24 cellular contexts compared by ENCODE assay signal in the genomic region with DNA sequence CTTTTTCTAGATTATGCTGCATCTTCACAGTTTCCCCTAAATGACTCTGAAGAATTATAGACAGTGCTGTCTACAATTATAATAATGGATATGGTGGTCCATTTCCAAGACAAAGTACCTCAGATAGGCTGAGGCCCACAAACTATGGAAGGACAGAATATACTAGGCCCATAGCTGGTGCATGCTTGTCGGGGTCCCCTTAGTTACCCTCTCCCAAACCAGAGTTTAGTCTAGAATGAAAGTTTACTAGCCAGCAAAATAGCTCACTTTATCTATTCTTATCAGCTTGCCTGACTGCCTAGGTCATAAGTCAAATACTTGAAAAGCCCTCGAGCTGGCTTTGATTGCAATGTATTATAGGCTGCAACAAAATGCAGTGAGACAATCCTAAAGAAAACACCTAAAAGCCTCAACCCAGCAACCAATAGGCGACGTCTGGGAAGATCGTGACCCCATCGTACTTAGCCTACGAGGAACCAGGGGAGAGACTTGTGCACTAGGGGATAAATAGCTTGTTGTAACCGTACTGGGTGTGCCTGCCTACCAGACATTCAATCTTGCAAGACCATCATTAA. TPM values are rescaled to one million over a fixed set of nuclear protein-coding genes. Genes with fewer than 3 reads are reported as not detected.
DNase-seq lines count a peak whose midpoint lies in the region; ATAC-seq, FAIRE-seq and TF ChIP-seq lines count a peak whose summit lies in the region.
"Had no signal": no experiment of that assay in that cellular context is flagged by ENCODE, and none has a peak within 500 bp of the region (broad histone marks: within the 10 kb centered on the region; RNA-seq: fewer than 3 reads in every experiment).

No MANE protein-coding gene starts in this region.

- CTCF ChIA-PET in Caco-2 (lab: Charles Lee), result interaction anchor here (0.7 to 1.8 kb wide), 9 partner anchors 42 to 134 kb away, joined by 3 to 8 read pairs (median 4); no protein-coding TSS in a partner anchor
- CTCF ChIA-PET in HEK293 (lab: Yijun Ruan, JAX), result interaction anchor here (0.7 to 1.3 kb wide), 4 partner anchors 42 to 135 kb away, joined by 3 to 4 read pairs (median 3); no protein-coding TSS in a partner anchor
- CTCF ChIA-PET in HepG2 (lab: Yijun Ruan, JAX; ENCODE audit: low intra/inter-chr PET ratio, low total read pairs), result no interaction called here

- H2AFZ ChIP-seq in trophoblast cell (ENCODE audit: insufficient read depth, low read length, poor library complexity) (no peak overlapping the region), HepG2 (ENCODE audit: low read length) (no peak overlapping the region)

- no peak overlapping the region for H3K9ac ChIP-seq in trophoblast cell (ENCODE audit: low read length)
- H3K9ac ChIP-seq in HepG2 (ENCODE audit: insufficient read depth, low read depth, low read length), result no peak overlapping the region

- H4K12ac ChIP-seq in trophoblast cell (ENCODE audit: low read depth, low read length), result no peak overlapping the region

- H3K27ac ChIP-seq in HEK293 (ENCODE audit: extremely low read depth, low read depth, low read length) (0 out of 2 replicates have a peak overlapping the region, but pooled peaks have one; percentile 16), foreskin keratinocyte (peak overlapping the region; percentile 23), trophoblast cell (ENCODE audit: low read depth, low read length) (no peak overlapping the region), HepG2 (ENCODE audit: extremely low read length, insufficient read depth, low read length) (no peak overlapping the region), vagina (no peak overlapping the region)
- H3K27ac ChIP-seq: HL-60 had no signal

- no peak overlapping the region for H4K8ac ChIP-seq in trophoblast cell (ENCODE audit: low read depth, low read length)

- H3K79me2 ChIP-seq in trophoblast cell (ENCODE audit: control insufficient read depth, insufficient read depth, low read length, poor library complexity) (no peaks in the 10 kb centered on the region), HepG2 (ENCODE audit: insufficient read depth, low read length) (no peaks in the 10 kb centered on the region)

- H3K4me1 ChIP-seq in Caco-2 (peaks cover 42% of the 10 kb centered on the region), HEK293 (ENCODE audit: control insufficient read depth, insufficient read depth, low read length) (peaks cover 17% of the 10 kb centered on the region), foreskin keratinocyte (peaks cover 5% of the 10 kb centered on the region), trophoblast cell (ENCODE audit: control insufficient read depth in 1 of 2, insufficient read depth in 2 of 2, low read length in 2 of 2) (peaks cover 2 to 3% of the 10 kb centered on the region in 2 experiments), HepG2 (ENCODE audit: insufficient read depth, low read length) (no peaks in the 10 kb centered on the region), vagina (no peaks in the 10 kb centered on the region)
- H3K4me1 ChIP-seq: BE2C had no signal

- H4K91ac ChIP-seq in trophoblast cell (ENCODE audit: low read depth, low read length), result no peak overlapping the region

- POLR2A ChIA-PET in Caco-2 (lab: Charles Lee), result interaction anchor here (0.6 to 1.4 kb wide), 4 partner anchors 14 to 417 kb away, joined by 4 to 7 read pairs (median 4); a partner anchor contains a TSS
- POLR2A ChIA-PET in HEK293 (lab: Yijun Ruan, JAX), result interaction anchor here (0.6 to 0.7 kb wide), 2 partner anchors 8 to 264 kb away, joined by 3 read pairs; no protein-coding TSS in a partner anchor
- POLR2A ChIA-PET in HepG2 (lab: Yijun Ruan, JAX), result no interaction called here

- H3K27me3 Mint-ChIP-seq in Caco-2 (ENCODE audit: insufficient read depth, unreplicated experiment), result no peaks in the 10 kb centered on the region

- no peak for ATAC-seq in foreskin keratinocyte
- no peak for ATAC-seq in HepG2
- no peak for ATAC-seq in HG03442 (IDR thresholded peaks at IDR 0.05; ENCODE audit: unreplicated experiment)

- H3K9me3 Mint-ChIP-seq in Caco-2 (ENCODE audit: unreplicated experiment), result peaks cover 46% of the 10 kb centered on the region
- H3K9me3 Mint-ChIP-seq: CD8-positive, alpha-beta memory T cell; H9 had no signal

- no peak overlapping the region for H3K4ac ChIP-seq in trophoblast cell (ENCODE audit: low read depth, low read length)

- no peaks in the 10 kb centered on the region for H4K20me1 ChIP-seq in HepG2 (ENCODE audit: insufficient read depth, low read length)

- H3K9me3 ChIP-seq in Caco-2 (peaks cover 13% of the 10 kb centered on the region; the same call in 1 of the 2 replicates), HEK293 (ENCODE audit: control insufficient read depth, insufficient read depth, low read depth, low read length) (no peaks in the 10 kb centered on the region), trophoblast cell (ENCODE audit: insufficient read depth, low read depth, low read length) (peaks cover 2% of the 10 kb centered on the region), HepG2 (ENCODE audit: low read length) (no peaks in the 10 kb centered on the region), vagina (no peaks in the 10 kb centered on the region)
- H3K9me3 ChIP-seq: BE2C had no signal

- H3K14ac ChIP-seq in trophoblast cell (ENCODE audit: low read length), result no peak overlapping the region

- H3K36me3 ChIP-seq in Caco-2 (ENCODE audit: control insufficient read depth, insufficient read depth, low read length) (no peaks in the 10 kb centered on the region), HEK293 (ENCODE audit: control insufficient read depth in 2 of 2, insufficient read depth in 1 of 2, low read length in 2 of 2) (no peaks in the 10 kb centered on the region), trophoblast cell (ENCODE audit: control insufficient read depth in 1 of 2, insufficient read depth in 2 of 2, low read length in 2 of 2) (no peaks in the 10 kb centered on the region), HepG2 (replicated peaks in 1 of 2; ENCODE audit: control insufficient read depth in 1 of 2, insufficient read depth in 2 of 2, low read length in 2 of 2) (no peaks in the 10 kb centered on the region), vagina (no peaks in the 10 kb centered on the region)
- H3K36me3 ChIP-seq: BE2C had no signal

- no peak overlapping the region for H2BK5ac ChIP-seq in trophoblast cell (ENCODE audit: low read depth, low read length, poor library complexity)

- H3K36me3 Mint-ChIP-seq in Caco-2 (ENCODE audit: insufficient read depth, unreplicated experiment), result peaks cover 15% of the 10 kb centered on the region
- H3K36me3 Mint-ChIP-seq: CD4-positive, CD25-positive, alpha-beta regulatory T cell; CD8-positive, alpha-beta memory T cell had no signal

- TF ChIP-seq EP300 in HepG2 (IDR thresholded peaks at IDR 0.05; ENCODE audit: low read depth in 2 of 2, low read length in 2 of 2) (no peak), HepG2 (CRISPR knock-in tag; IDR thresholded peaks at IDR 0.05; ENCODE audit: borderline replicate concordance) (no peak)

- intact Hi-C loops in Caco-2 (cut with micrococcal nuclease; ENCODE audit: unreplicated experiment), result loop anchor here (5.0 kb wide), 2 partner anchors 40 to 120 kb away; no protein-coding TSS in a partner anchor
- intact Hi-C loops in HepG2 (cut with micrococcal nuclease; ENCODE audit: unreplicated experiment), result no loop called here
- intact Hi-C loops in vagina (cut with DNase I), result no loop called here

- H3K79me1 ChIP-seq in trophoblast cell (ENCODE audit: low read length), result peaks cover 2% of the 10 kb centered on the region

- H3K27me3 ChIP-seq in Caco-2 (replicated peaks; ENCODE audit: control insufficient read depth, insufficient read depth, low read length) (no peaks in the 10 kb centered on the region), foreskin keratinocyte (no peaks in the 10 kb centered on the region), trophoblast cell (ENCODE audit: insufficient read depth, low read length) (no peaks in the 10 kb centered on the region), HepG2 (ENCODE audit: control insufficient read depth in 1 of 2, insufficient read depth in 2 of 2, low read length in 2 of 2) (peaks cover 0 to 10% of the 10 kb centered on the region in 2 experiments; a peak in 1 of 5 replicates), vagina (no peaks in the 10 kb centered on the region)

- H3K4me1 Mint-ChIP-seq in Caco-2 (ENCODE audit: low read depth, unreplicated experiment), result peaks cover 45% of the 10 kb centered on the region
- H3K4me1 Mint-ChIP-seq: CD4-positive, CD25-positive, alpha-beta regulatory T cell; CD8-positive, alpha-beta memory T cell had no signal

- H3K27ac Mint-ChIP-seq in Caco-2 (ENCODE audit: unreplicated experiment), result peak overlapping the region; percentile 92
- H3K27ac Mint-ChIP-seq: CD4-positive, CD25-positive, alpha-beta regulatory T cell; CD8-positive, alpha-beta memory T cell; H9 had no signal

- H2BK12ac ChIP-seq in trophoblast cell (ENCODE audit: low read length), result no peak overlapping the region

- no peak overlapping the region for H3K4me2 ChIP-seq in trophoblast cell (ENCODE audit: low read length)
- H3K4me2 ChIP-seq in HepG2 (ENCODE audit: low read depth, low read length), result no peak overlapping the region

- peak overlapping the region; percentile 81 for H3K4me3 Mint-ChIP-seq in Caco-2 (ENCODE audit: unreplicated experiment)
- H3K4me3 Mint-ChIP-seq: CD4-positive, CD25-positive, alpha-beta regulatory T cell; CD8-positive, alpha-beta memory T cell; H9 had no signal

- no peak for FAIRE-seq in HepG2 (lab: Jason Lieb, UNC)
- FAIRE-seq: A204.1, D721Med, G401.6, GM12891, GM19239, H1 had no signal

- H2BK120ac ChIP-seq in trophoblast cell (ENCODE audit: insufficient read depth, low read length, poor library complexity), result no peak overlapping the region

- BruUV-seq in Caco-2 (replicated peaks; lab: Mats Ljungman, UMichigan) (no TSS peak), HepG2 (replicated peaks; lab: Mats Ljungman, UMichigan) (no TSS peak)

- no peak overlapping the region for H3K4me3 ChIP-seq in Caco-2 (ENCODE audit: low read depth, low read length)
- no peak overlapping the region for H3K4me3 ChIP-seq in HEK293 (ENCODE audit: low read depth, low read length)
- no peak overlapping the region for H3K4me3 ChIP-seq in trophoblast cell (ENCODE audit: low read depth, low read length)
- H3K4me3 ChIP-seq in HepG2 (replicated peaks in 1 of 3; ENCODE audit: insufficient read depth in 1 of 3, low read depth in 2 of 3, low read length in 3 of 3), result no peak overlapping the region
- H3K4me3 ChIP-seq in vagina, result no peak overlapping the region

- no peak overlapping the region for H2AK5ac ChIP-seq in trophoblast cell (ENCODE audit: low read length)

- no peak overlapping the region for H3K18ac ChIP-seq in trophoblast cell (ENCODE audit: low read length)

- in situ Hi-C loops in HepG2 (cut with HindIII; ENCODE audit: extremely low pct_ligation_motif_present, low pct_unique_long_range_greater_than_20kb), result no loop called here

- TF ChIP-seq POLR2A in HepG2 (IDR thresholded peaks at IDR 0.05; ENCODE audit: insufficient read depth in 1 of 2, low read depth in 2 of 2, low read length in 2 of 2), result no peak
- TF ChIP-seq POLR2A in vagina (IDR thresholded peaks at IDR 0.05), result no peak

- no peak overlapping the region for H3K23ac ChIP-seq in trophoblast cell (ENCODE audit: low read length)

- no peak for TF ChIP-seq RAD21 in HepG2 (CRISPR knock-in tag; IDR thresholded peaks at IDR 0.05)

- DNase-seq in Caco-2, result peak; percentile 78 to 79
- no peak for DNase-seq in foreskin keratinocyte
- peak; percentile 56 to 80 for DNase-seq in trophoblast cell
- DNase-seq in activated CD4-positive, CD25-positive, alpha-beta regulatory T cell treated with anti-CD3 and anti-CD28 coated beads, Interleukin-2, amount 50 U/mL, for 72 hours, result no peak
- no peak for DNase-seq in HepG2 (ENCODE audit: low spot score)
- DNase-seq in vagina (ENCODE audit: extremely low spot score in 2 of 2), result no peak
- DNase-seq: ACHN; BE2C; C1 segment of cervical spinal cord; CD4-positive, CD25-positive, alpha-beta regulatory T cell; CD8-positive, alpha-beta memory T cell; COR-L47; H9; IMR-90 had no signal

- no peak for TF ChIP-seq CTCF in Caco-2 (IDR thresholded peaks at IDR 0.05; ENCODE audit: insufficient read depth in 1 of 2, low read depth in 1 of 2, low read length in 1 of 2, severe bottlenecking in 1 of 2, unreplicated experiment in 1 of 2)
- TF ChIP-seq CTCF in HEK293 (tag by site-specific recombination; IDR thresholded peaks at IDR 0.05), result no peak
- no peak for TF ChIP-seq CTCF in foreskin keratinocyte (conservative IDR thresholded peaks at IDR 0.05)
- TF ChIP-seq CTCF in HepG2 (CRISPR knock-in tag; IDR thresholded peaks at IDR 0.05), result no peak
- TF ChIP-seq CTCF in vagina (IDR thresholded peaks at IDR 0.05), result no peak

- WGBS in trophoblast cell (ENCODE audit: extremely low coverage, insufficient coverage, insufficient read length), result no CpG with 5 or more reads among the region's 8 CpGs
- 23% methylated on average over 6 of the region's 8 CpGs for WGBS in HepG2 (ENCODE audit: low lambda C conversion rate)

RNA-seq across cellular contexts. Expression of a gene that starts 0.8 kb away (rescaled TPM):
- 57.7 and 64.7 TPM in 2 replicates for total RNA-seq in Caco-2 (2022)
- total RNA-seq in foreskin keratinocyte, result 0.39 and 0.65 TPM in 2 replicates
- 0.30 and 0.81 TPM in 2 replicates for polyA plus RNA-seq in foreskin keratinocyte
- polyA plus RNA-seq in trophoblast cell (2013), result 1.8 and 2.4 TPM in 2 replicates
- not detected in 2 replicates for total RNA-seq in HepG2 (2016; rRNA removed; fragmentation: Illumina TruSeq; extraction: Trizol)
- total RNA-seq in HepG2 (2016; cell fraction: cytosol; rRNA removed; fragmentation: Illumina TruSeq; extraction: Trizol; ENCODE audit: low read depth), result not detected in 2 replicates
- not detected in 2 replicates for total RNA-seq in HepG2 (2016; cell fraction: insoluble cytoplasmic fraction; rRNA removed; fragmentation: Illumina TruSeq; extraction: Trizol)
- total RNA-seq in HepG2 (2016; cell fraction: membrane; rRNA removed; fragmentation: Illumina TruSeq; extraction: Trizol), result 0.62 TPM in 1 of 2 replicates, not detected in the other
- total RNA-seq in HepG2 (2016; cell fraction: nucleus; rRNA removed; fragmentation: Illumina TruSeq; extraction: Trizol), result not detected in 2 replicates
- polyA plus RNA-seq in HepG2 (2011; rRNA removed), result not detected in 2 replicates
- not detected in 2 replicates for polyA plus RNA-seq in HepG2 (2011; cell fraction: cytosol; rRNA removed)
- polyA plus RNA-seq in HepG2 (2011; cell fraction: nucleus; rRNA removed), result not detected in 2 replicates
- polyA plus RNA-seq in HepG2 (2012), result not detected in 2 replicates
- polyA plus RNA-seq in HepG2 (2016; cell fraction: cytosol; fragmentation: Illumina TruSeq; extraction: Trizol; ENCODE audit: low read depth), result not detected in 2 replicates
- polyA plus RNA-seq in HepG2 (2016; cell fraction: insoluble cytoplasmic fraction; fragmentation: Illumina TruSeq; extraction: Trizol; ENCODE audit: low read depth), result not detected in 2 replicates
- not detected in 2 replicates for polyA plus RNA-seq in HepG2 (2016; cell fraction: membrane; fragmentation: Illumina TruSeq; extraction: Trizol; ENCODE audit: low read depth)
- not detected in 2 replicates for polyA plus RNA-seq in HepG2 (2016; cell fraction: nucleus; fragmentation: Illumina TruSeq; extraction: Trizol; ENCODE audit: insufficient read depth, low read depth)
- polyA minus RNA-seq in HepG2 (2011; rRNA and poly(A)+ RNA removed; ENCODE audit: low replicate concordance), result not detected in 2 replicates
- polyA minus RNA-seq in HepG2 (2011; cell fraction: cytosol; rRNA and poly(A)+ RNA removed), result not detected in 2 replicates
- polyA minus RNA-seq in HepG2 (2011; cell fraction: nucleus; rRNA and poly(A)+ RNA removed), result not detected in 2 replicates
- not detected for total RNA-seq in vagina
- total RNA-seq: CD4-positive, CD25-positive, alpha-beta regulatory T cell; CD8-positive, alpha-beta memory T cell; H1; H9; HT1080; IMR-90 had no signal
- polyA plus RNA-seq: CD8-positive, alpha-beta memory T cell; H1; IMR-90 had no signal

RNA-seq across cellular contexts. Expression of a gene that starts 22.8 kb away (rescaled TPM):
- total RNA-seq in Caco-2 (2022) (0.53 TPM in 1 of 2 replicates, not detected in the other), foreskin keratinocyte (2.3 and 5.2 TPM in 2 replicates), HepG2 (2016; rRNA removed; fragmentation: Illumina TruSeq; extraction: Trizol) (not detected in 2 replicates), vagina (not detected)
- polyA plus RNA-seq in foreskin keratinocyte (3.0 and 7.9 TPM in 2 replicates), HepG2 (2011; rRNA removed) (not detected in 2 replicates)
- polyA plus RNA-seq in trophoblast cell (2013), result 0.39 and 0.48 TPM in 2 replicates
- not detected in 2 replicates for total RNA-seq in HepG2 (2016; cell fraction: cytosol; rRNA removed; fragmentation: Illumina TruSeq; extraction: Trizol; ENCODE audit: low read depth)
- not detected in 2 replicates for total RNA-seq in HepG2 (2016; cell fraction: insoluble cytoplasmic fraction; rRNA removed; fragmentation: Illumina TruSeq; extraction: Trizol)
- total RNA-seq in HepG2 (2016; cell fraction: membrane; rRNA removed; fragmentation: Illumina TruSeq; extraction: Trizol), result not detected in 2 replicates
- not detected in 2 replicates for total RNA-seq in HepG2 (2016; cell fraction: nucleus; rRNA removed; fragmentation: Illumina TruSeq; extraction: Trizol)
- not detected in 2 replicates for polyA plus RNA-seq in HepG2 (2011; cell fraction: cytosol; rRNA removed)
- polyA plus RNA-seq in HepG2 (2011; cell fraction: nucleus; rRNA removed), result not detected in 2 replicates
- not detected in 2 replicates for polyA plus RNA-seq in HepG2 (2012)
- not detected in 2 replicates for polyA plus RNA-seq in HepG2 (2016; cell fraction: cytosol; fragmentation: Illumina TruSeq; extraction: Trizol; ENCODE audit: low read depth)
- not detected in 2 replicates for polyA plus RNA-seq in HepG2 (2016; cell fraction: insoluble cytoplasmic fraction; fragmentation: Illumina TruSeq; extraction: Trizol; ENCODE audit: low read depth)
- polyA plus RNA-seq in HepG2 (2016; cell fraction: membrane; fragmentation: Illumina TruSeq; extraction: Trizol; ENCODE audit: low read depth), result not detected in 2 replicates
- polyA plus RNA-seq in HepG2 (2016; cell fraction: nucleus; fragmentation: Illumina TruSeq; extraction: Trizol; ENCODE audit: insufficient read depth, low read depth), result not detected in 2 replicates
- not detected in 2 replicates for polyA minus RNA-seq in HepG2 (2011; rRNA and poly(A)+ RNA removed; ENCODE audit: low replicate concordance)
- polyA minus RNA-seq in HepG2 (2011; cell fraction: cytosol; rRNA and poly(A)+ RNA removed), result not detected in 2 replicates
- not detected in 2 replicates for polyA minus RNA-seq in HepG2 (2011; cell fraction: nucleus; rRNA and poly(A)+ RNA removed)
- total RNA-seq: CD4-positive, CD25-positive, alpha-beta regulatory T cell; CD8-positive, alpha-beta memory T cell; H1; H9; IMR-90 had no signal
- polyA plus RNA-seq: CD4-positive, CD25-positive, alpha-beta regulatory T cell; CD8-positive, alpha-beta memory T cell; IMR-90 had no signal

Comparison
In these comparisons a context has a peak if more than half of its experiments do, and no peak if none do; other contexts are left out.
1. DNase-seq: peak in Caco-2 (2 of 2) and trophoblast cell (2 of 2); none in foreskin keratinocyte (0 of 2), activated CD4-positive, CD25-positive, alpha-beta regulatory T cell treated with anti-CD3 and anti-CD28 coated beads, Interleukin-2, amount 50 U/mL, for 72 hours (single experiment), HepG2 (single experiment) and vagina (0 of 2).
2. H3K27ac ChIP-seq: peak in HEK293 (single experiment) and foreskin keratinocyte (single experiment); none in trophoblast cell (single experiment), HepG2 (single experiment) and vagina (single experiment).
3. RNA of a gene that starts 0.8 kb away (total RNA-seq): 57.7 to 64.7 TPM in Caco-2; 0.39 to 0.65 TPM in foreskin keratinocyte, 0.62 TPM in HepG2 and not detected in vagina (single experiment); every median in the first group is over 10 times any median in the second.